Comparison of ENCODE assay signal across 8 cellular contexts in the genomic region with DNA sequence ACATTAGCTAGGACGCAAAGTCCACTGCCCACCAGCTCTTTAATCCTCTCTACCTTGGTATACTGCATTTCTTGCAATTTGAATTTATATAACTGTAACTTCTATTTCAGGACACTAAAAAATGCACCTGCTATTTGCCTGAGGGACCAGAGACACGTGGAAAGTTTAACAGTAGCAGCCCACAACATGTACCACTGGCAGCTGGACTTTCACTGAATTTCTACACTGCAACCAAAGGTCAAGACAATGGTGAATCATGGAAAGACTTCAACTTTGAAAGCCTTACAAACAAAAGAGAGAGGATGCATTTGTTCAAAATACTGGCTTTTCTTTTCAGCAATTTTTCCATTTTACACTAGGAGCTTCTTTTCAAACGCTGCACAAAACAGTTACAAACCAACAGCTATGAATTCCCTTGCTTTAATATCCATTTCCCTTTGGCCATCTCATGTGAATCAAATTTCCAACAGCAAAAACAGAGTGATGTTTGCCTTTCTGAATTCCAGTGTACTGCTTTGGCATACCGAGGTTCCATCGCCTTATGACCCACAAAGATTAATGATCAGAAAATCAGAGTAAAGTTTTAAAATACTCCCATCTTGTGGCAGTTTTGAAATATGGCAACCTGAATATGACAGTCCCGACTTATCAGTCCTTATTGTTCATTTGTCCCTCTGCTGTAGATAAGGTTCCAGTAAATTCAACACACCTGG. TPM values are rescaled to one million over a fixed set of nuclear protein-coding genes. Genes with fewer than 3 reads are reported as not detected.
DNase-seq lines count a peak whose midpoint lies in the region; ATAC-seq and TF ChIP-seq lines count a peak whose summit lies in the region.

No MANE protein-coding gene starts in this region.

- H3K27me3 ChIP-seq in kidney epithelial cell (ENCODE audit: control insufficient read depth, insufficient read depth, low read length): no peaks in the 10 kb centered on the region
- H3K27me3 ChIP-seq in tibial artery: no peaks in the 10 kb centered on the region

- TF ChIP-seq CTCF in kidney epithelial cell (IDR thresholded peaks at IDR 0.05; ENCODE audit: insufficient read depth, low read length, poor library complexity, severe bottlenecking) (peak; percentile 16), tibial artery (IDR thresholded peaks at IDR 0.05) (peak; percentile 27 to 44)

- ATAC-seq in HG02884 (IDR thresholded peaks at IDR 0.05; ENCODE audit: unreplicated experiment): peak; percentile 54
- no peak for ATAC-seq in GM19328 (IDR thresholded peaks at IDR 0.05; ENCODE audit: unreplicated experiment)

- in situ Hi-C loops in T47D (cut with HindIII; ENCODE audit: low pct_unique_long_range_greater_than_20kb, low sequenced_read_pairs): no loop called here

- no peak overlapping the region for H3K27ac ChIP-seq in tibial artery

- H3K4me1 ChIP-seq in tibial artery: no peaks in the 10 kb centered on the region

- H3K36me3 ChIP-seq in kidney epithelial cell (ENCODE audit: control insufficient read depth, insufficient read depth, low read length): no peaks in the 10 kb centered on the region
- H3K36me3 ChIP-seq in tibial artery: no peaks in the 10 kb centered on the region

- no peaks in the 10 kb centered on the region for H3K9me3 ChIP-seq in tibial artery

- intact Hi-C loops in tibial artery (cut with DNase I; ENCODE audit: low total_unique reads): loop anchor here (10.0 kb wide), 1 partner anchor 87 kb away; no protein-coding TSS in a partner anchor

- DNase-seq in DMS153 (lab: John Stamatoyannopoulos, UW): peak; percentile 19
- DNase-seq in DMS153 treated with DMSO at 0.1 percent for 48 hours (lab: John Stamatoyannopoulos, UW; ENCODE audit: unreplicated experiment): no peak
- peak; percentile 2 for DNase-seq in NCI-H524 treated with DMSO at 0.1 percent for 48 hours (lab: John Stamatoyannopoulos, UW)
- DNase-seq in T47D (ENCODE audit: low read depth in 1 of 2, low spot score in 1 of 2): peak; percentile 43 to 74
- no peak for DNase-seq in kidney epithelial cell (ENCODE audit: low read depth)
- no peak for DNase-seq in tibial artery

- no peak overlapping the region for H3K4me3 ChIP-seq in kidney epithelial cell (ENCODE audit: low read depth, low read length)
- H3K4me3 ChIP-seq in tibial artery: no peak overlapping the region

RNA-seq across cellular contexts. Expression of a gene that starts 29.9 kb away (rescaled TPM):
- total RNA-seq in kidney epithelial cell: 23.0 and 35.3 TPM in 2 replicates

RNA-seq across cellular contexts. Expression of a gene that starts 30.8 kb away (rescaled TPM):
- 3.1 and 4.5 TPM in 2 replicates for total RNA-seq in kidney epithelial cell

Comparison
In these comparisons a context has a peak if more than half of its experiments do, and no peak if none do; other contexts are left out.
1. DNase-seq: peak in DMS153 (single experiment), NCI-H524 treated with DMSO at 0.1 percent for 48 hours (single experiment) and T47D (2 of 2); none in DMS153 treated with DMSO at 0.1 percent for 48 hours (single experiment), kidney epithelial cell (single experiment) and tibial artery (0 of 2).